In genomic region chr11:111472228-111472627, GRCh38 we compare ENCODE assay signal across 28 cellular contexts. TPM values are rescaled to one million over a fixed set of nuclear protein-coding genes. Genes with fewer than 3 reads are reported as not detected.
"Had no signal": no experiment of that assay in that cellular context is flagged by ENCODE, and none has a peak within 500 bp of the region (broad histone marks: within the 10 kb centered on the region; RNA-seq: fewer than 3 reads in every experiment).

No MANE protein-coding gene starts in this region.

- ATAC-seq: activated T-cell treated with anti-CD3 and anti-CD28 coated beads, Interleukin-2, amount 50 U/mL, for 4 hours; Panc1; SK-N-SH treated with all-trans-retinoic acid at 6 μM for 48 hours; WTC11 had no signal

- DNase-seq: activated CD4-positive, alpha-beta T cell treated with anti-CD3 and anti-CD28 coated beads for 48 hours; activated CD4-positive, alpha-beta T cell treated with anti-CD3 and anti-CD28 coated beads, Interleukin-2, amount 50 U/mL, for 48 hours; activated CD4-positive, CD25-positive, alpha-beta regulatory T cell treated with anti-CD3 and anti-CD28 coated beads, Interleukin-2, amount 50 U/mL, for 72 hours; activated effector memory CD4-positive, alpha-beta T cell treated with anti-CD3 and anti-CD28 coated beads, Interleukin-2, amount 50 U/mL, for 16 hours; activated naive CD4-positive, alpha-beta T cell treated with Interleukin-2 at 50 U/mL for 16 hours; activated T-cell treated with anti-CD3 and anti-CD28 coated beads, Interleukin-2, amount 50 U/mL, for 4 hours; amygdala; brain microvascular endothelial cell; caudate nucleus; Kasumi-1; KBM-7; NCI-H1105; NCI-H1436; NCI-H1694 treated with DMSO at 0.1 percent for 48 hours; NCI-H2081 treated with DMSO at 0.1 percent for 48 hours; NCI-H446 treated with DMSO at 0.1 percent for 48 hours; NCI-H524 treated with DMSO at 0.1 percent for 48 hours; NCI-H748 treated with DMSO at 0.1 percent for 48 hours; RPMI8226; SHP77; SW 1271 had no signal

- H3K4me1 ChIP-seq: SJSA1 had no signal

- H3K27me3 ChIP-seq: brain microvascular endothelial cell, SJSA1 had no signal

- H3K27ac ChIP-seq: brain microvascular endothelial cell, SJSA1 had no signal

RNA-seq across cellular contexts. Expression of gene BTG4, which starts 40.0 kb away (rescaled TPM):
- total RNA-seq: cerebellum; OCI-LY7; SJSA1; T-helper 1 cell treated with Interleukin-12 subunit alpha and Interleukin-12 subunit beta and Interleukin-4 antibody, amounts not matched to agents 30 ng/mL and 1 ng/mL, for 36 hours; WTC11 had no signal

RNA-seq across cellular contexts. Expression of gene HOATZ, which starts 42.4 kb away (rescaled TPM):
- total RNA-seq: activated T-cell treated with anti-CD3 and anti-CD28 coated beads, Interleukin-2, amount 50 U/mL, for 4 hours; cerebellum; OCI-LY7; SJSA1; T-helper 1 cell treated with Interleukin-12 subunit alpha and Interleukin-12 subunit beta and Interleukin-4 antibody, amounts not matched to agents 30 ng/mL and 1 ng/mL, for 36 hours; WTC11 had no signal
